Comparison of ENCODE assay signal across 8 cellular contexts in the genomic region with DNA sequence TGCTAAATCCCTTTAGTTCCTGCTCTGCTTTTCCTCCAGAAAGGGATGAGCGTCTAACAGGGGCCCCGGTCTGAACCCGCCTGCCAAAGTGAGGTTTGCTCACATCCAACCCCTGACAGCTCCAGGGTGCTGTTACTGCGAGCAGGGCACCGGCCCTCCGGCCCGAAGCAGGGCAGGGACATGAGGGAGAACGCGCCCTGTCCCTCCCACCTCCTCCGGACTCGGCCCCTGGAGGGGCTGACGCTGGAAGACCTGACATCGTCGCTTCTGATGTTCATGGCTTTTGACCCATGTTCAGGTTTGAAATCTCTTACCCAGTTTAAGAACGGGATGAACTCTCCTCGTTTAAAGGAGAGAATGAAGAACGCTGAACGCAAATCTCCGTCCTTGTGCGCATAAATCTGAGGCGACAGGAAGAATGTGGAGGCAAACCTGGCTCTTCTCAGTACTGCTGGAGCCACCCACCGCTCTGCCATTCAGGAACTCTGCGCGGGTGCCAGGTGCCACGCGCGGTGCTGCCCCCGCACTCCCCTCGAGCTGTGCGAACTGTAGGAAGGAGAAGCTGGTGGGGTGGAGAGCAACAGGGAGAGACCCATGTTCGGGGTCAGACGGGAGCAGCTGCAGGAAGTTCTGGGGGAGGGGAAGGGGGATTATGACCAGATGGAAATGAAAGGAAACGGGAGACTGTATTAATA. TPM values are rescaled to one million over a fixed set of nuclear protein-coding genes. Genes with fewer than 3 reads are reported as not detected.
DNase-seq lines count a peak whose midpoint lies in the region; ATAC-seq and TF ChIP-seq lines count a peak whose summit lies in the region.

No MANE protein-coding gene starts in this region.

- H3K36me3 ChIP-seq in Loucy (ENCODE audit: insufficient read depth, low read length) (peaks cover 52% of the 10 kb centered on the region; the same call in 1 of the 2 replicates), ascending aorta (peaks cover 29 to 56% of the 10 kb centered on the region in 2 donors), smooth muscle cell (ENCODE audit: low read depth) (no peaks in the 10 kb centered on the region)

- H4K20me1 ChIP-seq in Loucy (ENCODE audit: insufficient read depth, low read length, poor library complexity, severe bottlenecking) (peaks cover 38% of the 10 kb centered on the region), smooth muscle cell (ENCODE audit: low read depth) (peaks cover 37% of the 10 kb centered on the region)

- H3K27ac ChIP-seq in ascending aorta (peak overlapping the region; percentile 89), smooth muscle cell (ENCODE audit: low read depth) (peak overlapping the region; percentile 94)

- H3K4me1 ChIP-seq in Loucy (ENCODE audit: insufficient read depth, low read length, poor library complexity, severe bottlenecking) (peaks cover 41% of the 10 kb centered on the region), ascending aorta (peaks cover 10 to 15% of the 10 kb centered on the region in 2 donors), smooth muscle cell (ENCODE audit: low read depth) (peaks cover 11% of the 10 kb centered on the region)

- no peak for TF ChIP-seq CTCF in Loucy (conservative IDR thresholded peaks at IDR 0.05; ENCODE audit: low read length)
- no peak for TF ChIP-seq CTCF in ascending aorta (IDR thresholded peaks at IDR 0.05)
- no peak for TF ChIP-seq CTCF in smooth muscle cell (IDR thresholded peaks at IDR 0.05; ENCODE audit: borderline replicate concordance, insufficient read depth, poor library complexity, severe bottlenecking)

- WGBS in smooth muscle cell (ENCODE audit: low lambda C conversion rate), result 3% methylated on average over 33 of the region's 33 CpGs

- peak overlapping the region; percentile 90 for H3K9ac ChIP-seq in Loucy (ENCODE audit: low read depth, low read length, poor library complexity, severe bottlenecking)
- peak overlapping the region; percentile 97 for H3K9ac ChIP-seq in smooth muscle cell (ENCODE audit: low read depth)

- H3K27me3 ChIP-seq in Loucy (ENCODE audit: insufficient read depth, low read length, poor library complexity, severe bottlenecking), result peaks cover 7% of the 10 kb centered on the region
- no peaks in the 10 kb centered on the region for H3K27me3 ChIP-seq in ascending aorta
- H3K27me3 ChIP-seq in smooth muscle cell (ENCODE audit: low read depth), result no peaks in the 10 kb centered on the region

- H3K4me2 ChIP-seq in Loucy (ENCODE audit: low read depth, low read length, poor library complexity, severe bottlenecking), result peak overlapping the region; percentile 93
- peak overlapping the region; percentile 91 for H3K4me2 ChIP-seq in smooth muscle cell

- H3K9me3 ChIP-seq in Loucy (ENCODE audit: insufficient read depth, low read depth, low read length) (no peaks in the 10 kb centered on the region), ascending aorta (no peaks in the 10 kb centered on the region), smooth muscle cell (replicated peaks; ENCODE audit: low read depth) (no peaks in the 10 kb centered on the region)

- no peaks in the 10 kb centered on the region for H3K9me2 ChIP-seq in Loucy (replicated peaks; ENCODE audit: low read depth, low read length)

- H2AFZ ChIP-seq in Loucy (ENCODE audit: low read length), result peak overlapping the region; percentile 94
- peak overlapping the region; percentile 32 for H2AFZ ChIP-seq in smooth muscle cell (ENCODE audit: low read depth)

- peak; percentile 75 for DNase-seq in DMS53 (lab: John Stamatoyannopoulos, UW)
- no peak for DNase-seq in ascending aorta (ENCODE audit: low spot score in 2 of 2)
- DNase-seq in iPS-NIHi7 (ENCODE audit: extremely low spot score), result peak; percentile 40
- DNase-seq in smooth muscle cell (lab: John Stamatoyannopoulos, UW; ENCODE audit: unreplicated experiment), result no peak
- DNase-seq in HPDE6-E6E7 (ENCODE audit: extremely low spot score), result no peak
- no peak for DNase-seq in activated effector memory CD4-positive, alpha-beta T cell treated with Interleukin-2 at 50 U/mL for 16 hours

- H3K4me3 ChIP-seq in Loucy (ENCODE audit: low read length, poor library complexity, severe bottlenecking), result peak overlapping the region; percentile 100
- H3K4me3 ChIP-seq in ascending aorta, result peak overlapping the region; percentile 66 to 78
- peak overlapping the region; percentile 97 for H3K4me3 ChIP-seq in smooth muscle cell

- H3F3A ChIP-seq in Loucy (ENCODE audit: low read depth), result no peaks in the 10 kb centered on the region
- peaks cover 5% of the 10 kb centered on the region for H3F3A ChIP-seq in smooth muscle cell (ENCODE audit: low read depth)

- ATAC-seq in GM21360 (IDR thresholded peaks at IDR 0.05; ENCODE audit: unreplicated experiment), result peak; percentile 5

- intact Hi-C loops in ascending aorta (cut with DNase I), result loop anchor here (1.0 kb wide), 1 partner anchor 17 kb away; a partner anchor contains a TSS

- peaks cover 54% of the 10 kb centered on the region for H3K79me2 ChIP-seq in Loucy (ENCODE audit: insufficient read depth, low read length)
- H3K79me2 ChIP-seq in smooth muscle cell (ENCODE audit: low read depth), result peaks cover 64% of the 10 kb centered on the region

RNA-seq across cellular contexts. Expression of a gene that starts 0.8 kb away (rescaled TPM):
- total RNA-seq in ascending aorta (1,083 TPM), smooth muscle cell (773 and 864 TPM in 2 replicates)
- 433 and 463 TPM in 2 replicates for polyA plus RNA-seq in smooth muscle cell

RNA-seq across cellular contexts. Expression of a gene that starts 16.8 kb away (rescaled TPM):
- total RNA-seq in ascending aorta (18.4 TPM), smooth muscle cell (3.0 and 5.5 TPM in 2 replicates)
- 15.9 and 18.6 TPM in 2 replicates for polyA plus RNA-seq in smooth muscle cell

RNA-seq across cellular contexts. Expression of a gene that starts 27.2 kb away (rescaled TPM):
- 79.2 TPM for total RNA-seq in ascending aorta
- total RNA-seq in smooth muscle cell, result 57.0 and 65.9 TPM in 2 replicates
- 20.5 and 22.7 TPM in 2 replicates for polyA plus RNA-seq in smooth muscle cell

RNA-seq across cellular contexts. Expression of a gene that starts 27.9 kb away (rescaled TPM):
- 718 TPM for total RNA-seq in ascending aorta
- total RNA-seq in smooth muscle cell, result 229 and 240 TPM in 2 replicates
- polyA plus RNA-seq in smooth muscle cell, result 27.2 and 58.8 TPM in 2 replicates

RNA-seq across cellular contexts. Expression of a gene that starts 38.1 kb away (rescaled TPM):
- 207 TPM for total RNA-seq in ascending aorta
- 20.6 and 35.0 TPM in 2 replicates for total RNA-seq in smooth muscle cell
- polyA plus RNA-seq in smooth muscle cell, result 36.8 and 47.2 TPM in 2 replicates

Comparison
In these comparisons a context has a peak if more than half of its experiments do, and no peak if none do; other contexts are left out.
1. DNase-seq: peak in DMS53 (single experiment) and iPS-NIHi7 (single experiment); none in ascending aorta (0 of 2), smooth muscle cell (single experiment), HPDE6-E6E7 (single experiment) and activated effector memory CD4-positive, alpha-beta T cell treated with Interleukin-2 at 50 U/mL for 16 hours (single experiment).
2. Peak in every context shown above with its lines, with median percentiles within 50 percentile points of each other: H3K4me3 ChIP-seq.